8 cellular contexts compared by ENCODE assay signal in the genomic region with DNA sequence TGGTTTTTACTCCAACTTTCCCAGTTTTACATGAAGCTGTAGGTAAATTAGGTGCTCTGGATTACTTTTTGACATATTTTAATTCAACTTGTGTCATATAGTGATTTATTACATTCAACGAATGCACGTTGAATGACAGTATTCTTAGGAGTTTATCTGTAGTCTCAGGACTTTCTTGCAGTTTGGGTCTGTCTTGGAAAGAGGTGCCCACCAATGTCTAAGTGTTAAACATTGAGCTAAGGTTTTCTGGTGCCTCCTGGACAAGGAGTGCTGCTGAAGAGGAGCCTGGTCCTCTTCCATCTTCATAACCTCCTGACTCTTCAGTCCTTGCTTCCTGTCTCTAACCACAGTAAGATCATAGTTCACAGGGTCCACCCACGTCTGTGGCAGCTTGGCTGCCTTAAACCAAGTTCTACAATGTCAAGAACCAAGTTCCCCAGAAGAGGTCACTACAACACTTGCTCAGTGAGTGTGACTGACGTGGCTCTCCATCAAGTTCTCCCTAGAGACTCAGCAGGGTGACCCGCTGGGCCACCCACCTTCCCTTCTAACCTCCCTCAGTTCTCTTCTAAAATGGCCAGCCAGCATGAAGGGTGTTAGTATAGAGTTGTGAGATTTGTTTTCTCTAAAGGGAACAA. TPM values are rescaled to one million over a fixed set of nuclear protein-coding genes. Genes with fewer than 3 reads are reported as not detected.
DNase-seq lines count a peak whose midpoint lies in the region; ATAC-seq and TF ChIP-seq lines count a peak whose summit lies in the region.

No MANE protein-coding gene starts in this region.

- H3K79me2 ChIP-seq in GM23338 (replicated peaks; ENCODE audit: insufficient read depth) = no peaks in the 10 kb centered on the region

- H3K27me3 ChIP-seq in GM23338 (ENCODE audit: insufficient read depth) = peaks cover 32% of the 10 kb centered on the region
- H3K27me3 ChIP-seq in liver (ENCODE audit: control insufficient read depth in 4 of 4, insufficient read depth in 4 of 4, low read length in 3 of 4) = peaks cover 0 to 10% (median 3%) of the 10 kb centered on the region in 4 donors

- 25% methylated on average over 5 of the region's 5 CpGs for WGBS in liver

- peaks cover 47% of the 10 kb centered on the region for H3K4me1 Mint-ChIP-seq in GM23338
- peaks cover 15% of the 10 kb centered on the region for H3K4me1 Mint-ChIP-seq in stimulated activated naive CD8-positive, alpha-beta T cell treated with anti-CD3 and anti-CD28 coated beads, Interleukin-15, amount 100 ng/mL, for 72 hours

- no peaks in the 10 kb centered on the region for H3K9me3 ChIP-seq in liver (ENCODE audit: control insufficient read depth in 4 of 4, low read length in 3 of 4)

- H3K4me2 ChIP-seq in GM23338 = no peak overlapping the region

- H3K9me3 Mint-ChIP-seq in GM23338 = no peaks in the 10 kb centered on the region
- H3K9me3 Mint-ChIP-seq in stimulated activated naive CD8-positive, alpha-beta T cell treated with anti-CD3 and anti-CD28 coated beads, Interleukin-15, amount 100 ng/mL, for 72 hours = no peaks in the 10 kb centered on the region

- no peak overlapping the region for H2AFZ ChIP-seq in GM23338

- peaks cover 39% of the 10 kb centered on the region for H3K4me1 ChIP-seq in GM23338 (ENCODE audit: insufficient read depth)
- H3K4me1 ChIP-seq in liver (ENCODE audit: control insufficient read depth in 4 of 4, insufficient read depth in 4 of 4, low read length in 3 of 4) = peaks cover 0 to 4% (median 2%) of the 10 kb centered on the region in 4 donors

- peak; percentile 22 to 41 for DNase-seq in activated CD4-positive, alpha-beta T cell treated with anti-CD3 and anti-CD28 coated beads for 4 hours
- no peak for DNase-seq in activated CD4-positive, alpha-beta T cell treated with anti-CD3 and anti-CD28 coated beads, Interleukin-2, amount 50 U/mL, for 1 hour
- DNase-seq in GM23338 (ENCODE audit: low spot score) (peak; percentile 80), RKO (ENCODE audit: low spot score) (peak; percentile 89), astrocyte of the spinal cord (ENCODE audit: low read depth, low spot score) (peak; percentile 28)
- peak; percentile 57 to 72 for DNase-seq in stimulated activated naive CD8-positive, alpha-beta T cell treated with anti-CD3 and anti-CD28 coated beads, Interleukin-15, amount 100 ng/mL, for 72 hours

- H3K27ac ChIP-seq in GM23338 (ENCODE audit: low read depth) = no peak overlapping the region
- no peak overlapping the region for H3K27ac ChIP-seq in liver (ENCODE audit: low read depth in 1 of 2, low read length in 2 of 2)

- in situ Hi-C loops in astrocyte of the spinal cord (cut with HindIII; ENCODE audit: low sequenced_read_pairs) = no loop called here

- no peak for TF ChIP-seq EP300 in Ishikawa (IDR thresholded peaks at IDR 0.05; ENCODE audit: borderline replicate concordance)

- H3K36me3 ChIP-seq in GM23338 (ENCODE audit: insufficient read depth) = no peaks in the 10 kb centered on the region
- H3K36me3 ChIP-seq in liver (ENCODE audit: control insufficient read depth in 4 of 4, insufficient read depth in 3 of 4, low read depth in 1 of 4, low read length in 3 of 4) = no peaks in the 10 kb centered on the region

- H3K27me3 Mint-ChIP-seq in GM23338 (ENCODE audit: insufficient read depth, low read depth, poor library complexity) = peaks cover 12% of the 10 kb centered on the region
- H3K27me3 Mint-ChIP-seq in stimulated activated naive CD8-positive, alpha-beta T cell treated with anti-CD3 and anti-CD28 coated beads, Interleukin-15, amount 100 ng/mL, for 72 hours = peaks cover 54% of the 10 kb centered on the region

- H3K36me3 Mint-ChIP-seq in GM23338 (ENCODE audit: low read depth) = no peaks in the 10 kb centered on the region

- H3F3A ChIP-seq in GM23338 (replicated peaks; ENCODE audit: low read depth) = no peaks in the 10 kb centered on the region

- H3K9me2 ChIP-seq in GM23338 (ENCODE audit: insufficient read depth) = no peaks in the 10 kb centered on the region

- TF ChIP-seq CTCF in GM23338 (conservative IDR thresholded peaks at IDR 0.05; ENCODE audit: low read depth in 2 of 2) (peak; percentile 65 to 86), astrocyte of the spinal cord (IDR thresholded peaks at IDR 0.05; ENCODE audit: low read depth, low read length) (peak; percentile 23), liver (IDR thresholded peaks at IDR 0.05; ENCODE audit: low read depth, low read length, missing input control) (peak; percentile 28)

- H3K9ac ChIP-seq in liver (ENCODE audit: low read depth in 1 of 2, low read length in 2 of 2) = no peak overlapping the region

- TF ChIP-seq RAD21 in Ishikawa (IDR thresholded peaks at IDR 0.05; ENCODE audit: low read depth) (peak; percentile 85), liver (IDR thresholded peaks at IDR 0.05) (peak; percentile 72 to 80)

- H3K4me3 Mint-ChIP-seq in GM23338 = no peak overlapping the region
- no peak overlapping the region for H3K4me3 Mint-ChIP-seq in stimulated activated naive CD8-positive, alpha-beta T cell treated with anti-CD3 and anti-CD28 coated beads, Interleukin-15, amount 100 ng/mL, for 72 hours

- H3K4me3 ChIP-seq in GM23338 (no peak overlapping the region), astrocyte of the spinal cord (ENCODE audit: low read depth, low read length) (no peak overlapping the region), liver (ENCODE audit: low read depth in 1 of 3, low read length in 3 of 3) (no peak overlapping the region)

- H4K20me1 ChIP-seq in GM23338 (replicated peaks; ENCODE audit: insufficient read depth) = no peaks in the 10 kb centered on the region; the same call in 1 of the 2 replicates

- peak; percentile 86 for ATAC-seq in GM23338
- peak; percentile 99 for ATAC-seq in stimulated activated naive CD8-positive, alpha-beta T cell treated with anti-CD3 and anti-CD28 coated beads, Interleukin-15, amount 100 ng/mL, for 72 hours

- no peak overlapping the region for H3K27ac Mint-ChIP-seq in GM23338
- H3K27ac Mint-ChIP-seq in stimulated activated naive CD8-positive, alpha-beta T cell treated with anti-CD3 and anti-CD28 coated beads, Interleukin-15, amount 100 ng/mL, for 72 hours = no peak overlapping the region

TF ChIP-seq in GM23338, 12 proteins besides CTCF, POLR2A, EP300 and RAD21:
- TF ChIP-seq EZH2 (IDR thresholded peaks at IDR 0.05; ENCODE audit: low read depth, unreplicated experiment) = no peak
- TF ChIP-seq CREB1 (CRISPR knock-in tag; IDR thresholded peaks at IDR 0.05; ENCODE audit: low read depth) = peak; percentile 58; the same call in 1 of the 2 replicates
TF ChIP-seq in GM23338: peak in this region for 1.

TF ChIP-seq in Ishikawa, 13 proteins besides CTCF, POLR2A, EP300 and RAD21 (continues in another document):
- TF ChIP-seq EGR1 (IDR thresholded peaks at IDR 0.05) (no peak), CREB1 (IDR thresholded peaks at IDR 0.05; ENCODE audit: low read depth) (no peak), TEAD4 (IDR thresholded peaks at IDR 0.05) (no peak), CEBPB (IDR thresholded peaks at IDR 0.05) (no peak), YY1 (IDR thresholded peaks at IDR 0.05; ENCODE audit: low read depth) (no peak), ZBTB7A (IDR thresholded peaks at IDR 0.05; ENCODE audit: low read depth) (no peak), TCF12 (IDR thresholded peaks at IDR 0.05; ENCODE audit: low read depth) (no peak), NFIC (IDR thresholded peaks at IDR 0.05) (no peak), TAF1 (IDR thresholded peaks at IDR 0.05; ENCODE audit: low read depth) (no peak)
- TF ChIP-seq, protein P1, sequence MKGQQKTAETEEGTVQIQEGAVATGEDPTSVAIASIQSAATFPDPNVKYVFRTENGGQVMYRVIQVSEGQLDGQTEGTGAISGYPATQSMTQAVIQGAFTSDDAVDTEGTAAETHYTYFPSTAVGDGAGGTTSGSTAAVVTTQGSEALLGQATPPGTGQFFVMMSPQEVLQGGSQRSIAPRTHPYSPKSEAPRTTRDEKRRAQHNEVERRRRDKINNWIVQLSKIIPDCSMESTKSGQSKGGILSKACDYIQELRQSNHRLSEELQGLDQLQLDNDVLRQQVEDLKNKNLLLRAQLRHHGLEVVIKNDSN (IDR thresholded peaks at IDR 0.05) = no peak
- TF ChIP-seq, protein P2, sequence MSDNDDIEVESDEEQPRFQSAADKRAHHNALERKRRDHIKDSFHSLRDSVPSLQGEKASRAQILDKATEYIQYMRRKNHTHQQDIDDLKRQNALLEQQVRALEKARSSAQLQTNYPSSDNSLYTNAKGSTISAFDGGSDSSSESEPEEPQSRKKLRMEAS (IDR thresholded peaks at IDR 0.05) = no peak

TF ChIP-seq in liver, 16 proteins besides CTCF, POLR2A, EP300 and RAD21:
- TF ChIP-seq RXRA (IDR thresholded peaks at IDR 0.05) (peak in 1 of 2 donors; percentile 18), HNF4A (conservative IDR thresholded peaks at IDR 0.05) (peak in 1 of 2 donors; percentile 25), EGR1 (IDR thresholded peaks at IDR 0.05; ENCODE audit: low read depth in 2 of 2) (no peak), JUND (IDR thresholded peaks at IDR 0.05) (no peak), SP1 (IDR thresholded peaks at IDR 0.05) (no peak)
TF ChIP-seq in liver: peak in this region for 2.

RNA-seq across cellular contexts. Expression of a gene that starts 6.1 kb away (rescaled TPM):
- total RNA-seq in GM23338 (2014; rRNA removed; shearing (Covaris generic)) = 3.1 TPM in 1 of 2 replicates, not detected in the other
- polyA plus RNA-seq in GM23338 (2016; fragmentation: Nextera tagmentation; extraction: Ambion mirVana) (4.8 and 7.0 TPM in 2 replicates), liver (not detected)
- total RNA-seq in liver = under 1 TPM in 1 of 2 donors, not detected in 1; 0.47 TPM

Comparison
In these comparisons a context has a peak if more than half of its experiments do, and no peak if none do; other contexts are left out.
1. CTCF ChIP-seq: peak in every context shown above with its lines; median percentile 76 in GM23338; 28 in liver; 23 in astrocyte of the spinal cord.